Comparison of ENCODE assay signal across 8 cellular contexts in genomic region chr9:92294297-92294676, GRCh38. TPM values are rescaled to one million over a fixed set of nuclear protein-coding genes. Genes with fewer than 3 reads are reported as not detected.
DNase-seq lines count a peak whose midpoint lies in the region; ATAC-seq and TF ChIP-seq lines count a peak whose summit lies in the region.

No MANE protein-coding gene starts in this region.

- H3K9ac ChIP-seq in mucosa of rectum (ENCODE audit: low read depth in 1 of 2, low read length in 2 of 2): peak overlapping the region; percentile 61 to 74

- H3K27ac ChIP-seq in SJCRH30 (peak overlapping the region; percentile 76), dorsolateral prefrontal cortex (peak overlapping the region in 47 of 59 donors; percentile 22 to 83 (median 64)), mucosa of rectum (ENCODE audit: low read depth in 2 of 2, low read length in 2 of 2) (peak overlapping the region; percentile 1 to 70), aorta (ENCODE audit: low read depth in 1 of 2, low read length in 2 of 2) (peak overlapping the region in 1 of 2 donors; percentile 62)

- TF ChIP-seq CTCF in dorsolateral prefrontal cortex (IDR thresholded peaks at IDR 0.05 in 54 of 56, conservative IDR thresholded peaks at IDR 0.05 in 2 of 56; ENCODE audit: low read depth in 1 of 56, partially characterized antibody in 56 of 56): no peak

- ATAC-seq in aorta (ENCODE audit: low FRiP score) (no peak), GM21515 (IDR thresholded peaks at IDR 0.05; ENCODE audit: unreplicated experiment) (no peak)

- intact Hi-C loops in dorsolateral prefrontal cortex (cut with DNase I) (loop anchor here (5.0 to 10.0 kb wide), 3 partner anchors 33 to 159 kb away; partner anchors contain the start of genes CENPP (in 1 of the 2) and NOL8 (in 1 of the 2)), aorta (cut with DNase I) (no loop called here)

- H3K4me1 ChIP-seq in SJCRH30 (no peaks in the 10 kb centered on the region), mucosa of rectum (ENCODE audit: control insufficient read depth in 2 of 2, insufficient read depth in 2 of 2, low read length in 2 of 2) (peaks cover 12 to 15% of the 10 kb centered on the region in 2 donors), aorta (ENCODE audit: control insufficient read depth in 1 of 2, insufficient read depth in 2 of 2, low read length in 2 of 2) (peaks cover 0 to 8% of the 10 kb centered on the region in 2 donors)

- H3K27me3 ChIP-seq in SJCRH30 (no peaks in the 10 kb centered on the region), dorsolateral prefrontal cortex (no peaks in the 10 kb centered on the region), mucosa of rectum (ENCODE audit: control insufficient read depth in 2 of 2, insufficient read depth in 2 of 2, low read length in 2 of 2) (no peaks in the 10 kb centered on the region), aorta (ENCODE audit: control insufficient read depth in 1 of 2, insufficient read depth in 2 of 2, low read length in 1 of 2) (no peaks in the 10 kb centered on the region)

- WGBS in aorta, 2 donors: 14 to 21% methylated on average over 13 of the region's 13 CpGs

- peak; percentile 5 for DNase-seq in activated effector memory CD4-positive, alpha-beta T cell treated with Interleukin-2 at 50 U/mL for 16 hours
- DNase-seq in activated effector memory CD4-positive, alpha-beta T cell treated with anti-CD3 and anti-CD28 coated beads, Interleukin-2, amount 50 U/mL, for 16 hours: no peak
- peak; percentile 28 to 54 for DNase-seq in SJCRH30
- peak in 2 of 10 donors; percentile 4 to 10 for DNase-seq in dorsolateral prefrontal cortex
- no peak for DNase-seq in aorta
- DNase-seq in H4 (ENCODE audit: low spot score): no peak

- H3K9me3 ChIP-seq in SJCRH30 (replicated peaks) (no peaks in the 10 kb centered on the region), mucosa of rectum (ENCODE audit: control insufficient read depth in 2 of 2, low read length in 2 of 2) (no peaks in the 10 kb centered on the region), aorta (ENCODE audit: control insufficient read depth, low read length) (no peaks in the 10 kb centered on the region)

- H3K4me3 ChIP-seq in SJCRH30 (peak overlapping the region; percentile 78), dorsolateral prefrontal cortex (peak overlapping the region; percentile 58 to 99 (median 85)), mucosa of rectum (ENCODE audit: low read length in 2 of 2) (peak overlapping the region; percentile 91 to 94), aorta (ENCODE audit: low read length in 2 of 2) (peak overlapping the region; percentile 53 to 72)

- peaks cover 50% of the 10 kb centered on the region for H3K36me3 ChIP-seq in SJCRH30
- H3K36me3 ChIP-seq in mucosa of rectum (ENCODE audit: control insufficient read depth in 2 of 2, insufficient read depth in 2 of 2, low read length in 2 of 2): peaks cover 18 to 23% of the 10 kb centered on the region in 2 donors
- H3K36me3 ChIP-seq in aorta (ENCODE audit: control insufficient read depth in 1 of 2, insufficient read depth in 2 of 2, low read length in 1 of 2): peaks cover 0 to 7% of the 10 kb centered on the region in 2 donors

RNA-seq across cellular contexts. Expression of gene IARS1, which starts 0.8 kb away (rescaled TPM):
- 248 and 274 TPM in 2 replicates for total RNA-seq in SJCRH30 (2014; rRNA removed; shearing (Covaris generic))
- 100 to 1,000 TPM in 55 of 120 experiments, 10 to 100 TPM in 65; 50.3 to 131 (median 98.3) TPM for total RNA-seq in dorsolateral prefrontal cortex
- total RNA-seq in aorta: 10 to 100 TPM; 71.7 to 82.1 TPM
- polyA plus RNA-seq in aorta: 10 to 100 TPM; 16.5 to 23.3 TPM
- total RNA-seq in H4 (2014; rRNA removed; shearing (Covaris generic)): 166 and 199 TPM in 2 replicates

RNA-seq across cellular contexts. Expression of gene NOL8, which starts 30.9 kb away (rescaled TPM):
- 47.9 and 60.6 TPM in 2 replicates for total RNA-seq in SJCRH30 (2014; rRNA removed; shearing (Covaris generic))
- total RNA-seq in dorsolateral prefrontal cortex: 10 to 100 TPM; 18.8 to 50.5 (median 32.6) TPM
- total RNA-seq in aorta: 10 to 100 TPM; 29.7 to 43.1 TPM
- polyA plus RNA-seq in aorta: 10 to 100 TPM; 14.4 to 22.4 TPM
- 10.7 and 11.0 TPM in 2 replicates for total RNA-seq in H4 (2014; rRNA removed; shearing (Covaris generic))

RNA-seq across cellular contexts. Expression of gene CENPP, which starts 31.5 kb away (rescaled TPM):
- 22.6 and 24.2 TPM in 2 replicates for total RNA-seq in SJCRH30 (2014; rRNA removed; shearing (Covaris generic))
- total RNA-seq in dorsolateral prefrontal cortex (10 to 100 TPM in 21 of 120 experiments, 1 to 10 TPM in 99; 1.7 to 16.5 (median 7.0) TPM), aorta (10 to 100 TPM in 1 of 2 donors, 1 to 10 TPM in 1; 3.9 to 11.1 TPM)
- polyA plus RNA-seq in aorta: 1 to 10 TPM in 1 of 2 donors, under 1 TPM in 1; 0.50 to 4.7 TPM
- total RNA-seq in H4 (2014; rRNA removed; shearing (Covaris generic)): 2.3 and 9.6 TPM in 2 replicates

Comparison
In these comparisons a context has a peak if more than half of its experiments do, and no peak if none do; other contexts are left out.
1. DNase-seq: peak in activated effector memory CD4-positive, alpha-beta T cell treated with Interleukin-2 at 50 U/mL for 16 hours (single experiment) and SJCRH30 (2 of 2); none in activated effector memory CD4-positive, alpha-beta T cell treated with anti-CD3 and anti-CD28 coated beads, Interleukin-2, amount 50 U/mL, for 16 hours (single experiment), aorta (0 of 2) and H4 (single experiment).
2. intact Hi-C loops: an anchor here in dorsolateral prefrontal cortex (5.0 to 10.0 kb wide); none called in aorta.
3. Peak in every context shown above with its lines, with median percentiles within 50 percentile points of each other: H3K4me3 ChIP-seq.